Comparison of ENCODE assay signal across 16 cellular contexts in the genomic region with DNA sequence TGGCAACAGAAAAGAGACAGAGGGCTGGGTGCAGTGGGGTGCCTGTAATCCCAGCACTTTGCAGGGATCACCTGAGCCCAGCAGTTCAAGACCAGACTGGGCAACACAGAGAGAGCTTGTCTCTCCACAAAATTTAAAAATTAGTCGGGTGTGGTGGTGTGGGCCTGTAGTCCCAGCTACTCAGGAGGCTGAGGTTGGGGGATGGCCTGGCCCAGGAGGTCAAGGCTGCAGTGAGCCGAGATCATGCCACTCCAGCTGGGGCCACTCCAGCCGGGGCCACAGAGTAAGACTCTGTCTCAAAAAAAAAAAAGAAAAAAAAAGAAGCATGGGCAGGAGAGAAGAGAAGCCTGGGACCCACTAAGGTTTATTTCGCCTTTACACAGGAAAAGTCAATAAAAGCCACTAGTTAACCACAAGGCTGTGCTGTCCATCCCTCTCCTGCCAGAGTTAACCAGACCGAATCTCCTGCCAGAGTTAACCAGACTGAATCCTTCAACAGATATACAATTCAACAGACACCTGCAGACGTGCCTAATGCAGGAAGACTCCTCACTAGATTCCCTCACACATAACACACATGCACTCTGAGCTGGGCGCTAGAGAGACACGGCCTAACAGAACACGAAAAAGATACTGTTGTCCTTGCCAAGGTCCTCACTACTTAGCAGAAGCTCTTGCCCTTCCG. TPM values are rescaled to one million over a fixed set of nuclear protein-coding genes. Genes with fewer than 3 reads are reported as not detected.
DNase-seq lines count a peak whose midpoint lies in the region; ATAC-seq and TF ChIP-seq lines count a peak whose summit lies in the region.
"Had no signal": no experiment of that assay in that cellular context is flagged by ENCODE, and none has a peak within 500 bp of the region (broad histone marks: within the 10 kb centered on the region; RNA-seq: fewer than 3 reads in every experiment).

No MANE protein-coding gene starts in this region.

- H3K27ac ChIP-seq in OCI-LY3 (ENCODE audit: low read length) (no peak overlapping the region), prostate gland (no peak overlapping the region)
- H3K27ac ChIP-seq: adrenal gland, hepatocyte, SJCRH30, uterus had no signal

- peak overlapping the region; percentile 15; the same call in 1 of the 2 replicates for H3K4me3 ChIP-seq in OCI-LY3 (ENCODE audit: low read length)
- no peak overlapping the region for H3K4me3 ChIP-seq in prostate gland
- H3K4me3 ChIP-seq: adrenal gland, hepatocyte, SJCRH30, uterus had no signal

- H3K9me3 ChIP-seq in OCI-LY3 (ENCODE audit: insufficient read depth, low read length) (no peaks in the 10 kb centered on the region), prostate gland (no peaks in the 10 kb centered on the region)
- H3K9me3 ChIP-seq: adrenal gland, SJCRH30, uterus had no signal

- H3K4me2 ChIP-seq in OCI-LY3 (ENCODE audit: low read length) = peak overlapping the region; percentile 53
- H3K4me2 ChIP-seq: hepatocyte had no signal

- peaks cover 97% of the 10 kb centered on the region for H3K79me2 ChIP-seq in OCI-LY3 (ENCODE audit: low read length)

- H3K9ac ChIP-seq in OCI-LY3 (ENCODE audit: low read length) = peak overlapping the region; percentile 4; the same call in 1 of the 2 replicates

- H3K36me3 ChIP-seq in OCI-LY3 (replicated peaks; ENCODE audit: low read depth, low read length) (peaks cover 10% of the 10 kb centered on the region), prostate gland (no peaks in the 10 kb centered on the region)
- H3K36me3 ChIP-seq: adrenal gland, SJCRH30, uterus had no signal

- intact Hi-C loops in sciatic nerve (cut with DNase I) (no loop called here), prostate gland (cut with DNase I) (no loop called here)

- H3K9me3 Mint-ChIP-seq in activated naive CD4-positive, alpha-beta T cell treated with anti-CD3 and anti-CD28 coated beads, Interleukin-2, amount 50 U/mL, for 24 hours = no peaks in the 10 kb centered on the region

- ATAC-seq in sciatic nerve (peak; percentile 20), GM18867 (IDR thresholded peaks at IDR 0.05; ENCODE audit: unreplicated experiment) (no peak)

- no peaks in the 10 kb centered on the region for H3K27me3 Mint-ChIP-seq in activated naive CD4-positive, alpha-beta T cell treated with anti-CD3 and anti-CD28 coated beads, Interleukin-2, amount 50 U/mL, for 24 hours

- H3K27me3 ChIP-seq in OCI-LY3 (ENCODE audit: low read depth, low read length) (no peaks in the 10 kb centered on the region), prostate gland (replicated peaks; ENCODE audit: insufficient read depth) (no peaks in the 10 kb centered on the region)
- H3K27me3 ChIP-seq: adrenal gland, hepatocyte, SJCRH30, uterus had no signal

- no peaks in the 10 kb centered on the region for H3K36me3 Mint-ChIP-seq in activated naive CD4-positive, alpha-beta T cell treated with anti-CD3 and anti-CD28 coated beads, Interleukin-2, amount 50 U/mL, for 24 hours

- H4K20me1 ChIP-seq in OCI-LY3 (ENCODE audit: insufficient read depth, low read length) = peaks cover 85% of the 10 kb centered on the region

- H3K4me1 ChIP-seq in OCI-LY3 (ENCODE audit: low read length) (peaks cover 53% of the 10 kb centered on the region), prostate gland (replicated peaks) (no peaks in the 10 kb centered on the region)
- H3K4me1 ChIP-seq: SJCRH30, uterus had no signal

- TF ChIP-seq CTCF in OCI-LY3 (IDR thresholded peaks at IDR 0.05; ENCODE audit: low read depth, low read length) (no peak), prostate gland (IDR thresholded peaks at IDR 0.05) (no peak)

- peak overlapping the region; percentile 32 for H3K27ac Mint-ChIP-seq in activated naive CD4-positive, alpha-beta T cell treated with anti-CD3 and anti-CD28 coated beads, Interleukin-2, amount 50 U/mL, for 24 hours

- H3K4me3 Mint-ChIP-seq in activated naive CD4-positive, alpha-beta T cell treated with anti-CD3 and anti-CD28 coated beads, Interleukin-2, amount 50 U/mL, for 24 hours = no peak overlapping the region

- H2AFZ ChIP-seq in OCI-LY3 (ENCODE audit: low read depth, low read length) = no peak overlapping the region
- H2AFZ ChIP-seq: hepatocyte had no signal

- H3K4me1 Mint-ChIP-seq in activated naive CD4-positive, alpha-beta T cell treated with anti-CD3 and anti-CD28 coated beads, Interleukin-2, amount 50 U/mL, for 24 hours = peaks cover 36% of the 10 kb centered on the region

- no peak for TF ChIP-seq POLR2A in prostate gland (IDR thresholded peaks at IDR 0.05)

- 86% methylated on average over 10 of the region's 10 CpGs for WGBS in prostate gland

- DNase-seq in activated naive CD4-positive, alpha-beta T cell treated with Interleukin-2 at 50 U/mL for 16 hours = no peak
- DNase-seq in germinal center (ENCODE audit: low spot score) (peak; percentile 33), sciatic nerve (ENCODE audit: low spot score) (peak; percentile 36), Ammon's horn (ENCODE audit: low spot score) (no peak), prostate gland (ENCODE audit: low spot score) (no peak)
- DNase-seq: H7; kidney; NCI-H187 treated with DMSO at 0.1 percent for 48 hours; SJCRH30; stimulated activated CD4-positive, alpha-beta T cell treated with anti-CD3 and anti-CD28 coated beads, Interleukin-12 subunit alpha, Interleukin-12 subunit beta, amount 100 ng/mL, for 4 hours; uterus had no signal

RNA-seq across cellular contexts. Expression of a gene that starts 29.8 kb away (rescaled TPM):
- total RNA-seq in sciatic nerve (131 TPM), prostate gland (10 to 100 TPM; 58.6 to 78.7 TPM)

Comparison
In these comparisons a context has a peak if more than half of its experiments do, and no peak if none do; other contexts are left out.
1. DNase-seq: peak in germinal center (single experiment) and sciatic nerve (single experiment); none in activated naive CD4-positive, alpha-beta T cell treated with Interleukin-2 at 50 U/mL for 16 hours (single experiment), Ammon's horn (single experiment) and prostate gland (single experiment).